1 cellular context compared by ENCODE assay signal in genomic region chr12:48021485-48022179, GRCh38.
TF ChIP-seq lines count a peak whose summit lies in the region.

No MANE protein-coding gene starts in this region.

TF ChIP-seq in HEK293, 187 proteins besides CTCF, POLR2A, EP300 and RAD21 (continued from another document and continues in another):
- no peak for TF ChIP-seq EGR2 (tag by site-specific recombination; IDR thresholded peaks at IDR 0.05; ENCODE audit: low read depth)
- no peak for TF ChIP-seq ZNF169 (tag by site-specific recombination; IDR thresholded peaks at IDR 0.05)
- no peak for TF ChIP-seq ZNF626 (tag by site-specific recombination; IDR thresholded peaks at IDR 0.05)
- TF ChIP-seq, protein P1, sequence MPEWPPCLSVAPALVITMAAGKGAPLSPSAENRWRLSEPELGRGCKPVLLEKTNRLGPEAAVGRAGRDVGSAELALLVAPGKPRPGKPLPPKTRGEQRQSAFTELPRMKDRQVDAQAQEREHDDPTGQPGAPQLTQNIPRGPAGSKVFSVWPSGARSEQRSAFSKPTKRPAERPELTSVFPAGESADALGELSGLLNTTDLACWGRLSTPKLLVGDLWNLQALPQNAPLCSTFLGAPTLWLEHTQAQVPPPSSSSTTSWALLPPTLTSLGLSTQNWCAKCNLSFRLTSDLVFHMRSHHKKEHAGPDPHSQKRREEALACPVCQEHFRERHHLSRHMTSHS (tag by site-specific recombination; IDR thresholded peaks at IDR 0.05) = peak; percentile 72; the same call in 1 of the 2 replicates
- TF ChIP-seq ZNF140 (tag by site-specific recombination; IDR thresholded peaks at IDR 0.05) = no peak
- TF ChIP-seq SETDB1 (IDR thresholded peaks at IDR 0.05; ENCODE audit: insufficient read length, low read length) = no peak
- TF ChIP-seq ZNF423 (tag by site-specific recombination; IDR thresholded peaks at IDR 0.05) = peak; percentile 76
- peak; percentile 99 for TF ChIP-seq ZNF843 (tag by site-specific recombination; IDR thresholded peaks at IDR 0.05)
- peak; percentile 24; the same call in 1 of the 2 replicates for TF ChIP-seq ZBTB20 (tag by site-specific recombination; IDR thresholded peaks at IDR 0.05)
- TF ChIP-seq, protein P2, sequence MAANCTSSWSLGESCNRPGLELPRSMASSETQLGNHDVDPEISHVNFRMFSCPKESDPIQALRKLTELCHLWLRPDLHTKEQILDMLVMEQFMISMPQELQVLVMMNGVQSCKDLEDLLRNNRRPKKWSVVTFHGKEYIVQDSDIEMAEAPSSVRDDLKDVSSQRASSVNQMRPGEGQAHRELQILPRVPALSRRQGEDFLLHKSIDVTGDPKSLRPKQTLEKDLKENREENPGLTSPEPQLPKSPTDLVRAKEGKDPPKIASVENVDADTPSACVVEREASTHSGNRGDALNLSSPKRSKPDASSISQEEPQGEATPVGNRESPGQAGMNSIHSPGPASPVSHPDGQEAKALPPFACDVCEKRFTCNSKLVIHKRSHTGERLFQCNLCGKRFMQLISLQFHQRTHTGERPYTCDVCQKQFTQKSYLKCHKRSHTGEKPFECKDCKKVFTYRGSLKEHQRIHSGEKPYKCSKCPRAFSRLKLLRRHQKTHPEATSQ (tag by site-specific recombination; IDR thresholded peaks at IDR 0.05) = no peak
- TF ChIP-seq ZSCAN30 (tag by site-specific recombination; IDR thresholded peaks at IDR 0.05) = peak; percentile 89
- TF ChIP-seq ZNF433 (tag by site-specific recombination; IDR thresholded peaks at IDR 0.05; ENCODE audit: low read depth) = no peak
- peak; percentile 64; the same call in 1 of the 2 replicates for TF ChIP-seq KLF7 (tag by site-specific recombination; IDR thresholded peaks at IDR 0.05; ENCODE audit: borderline replicate concordance)
- TF ChIP-seq ZNF830 (tag by site-specific recombination; IDR thresholded peaks at IDR 0.05; ENCODE audit: low read depth) = no peak
- no peak for TF ChIP-seq ZNF37A (tag by site-specific recombination; IDR thresholded peaks at IDR 0.05)
- TF ChIP-seq, protein P3, sequence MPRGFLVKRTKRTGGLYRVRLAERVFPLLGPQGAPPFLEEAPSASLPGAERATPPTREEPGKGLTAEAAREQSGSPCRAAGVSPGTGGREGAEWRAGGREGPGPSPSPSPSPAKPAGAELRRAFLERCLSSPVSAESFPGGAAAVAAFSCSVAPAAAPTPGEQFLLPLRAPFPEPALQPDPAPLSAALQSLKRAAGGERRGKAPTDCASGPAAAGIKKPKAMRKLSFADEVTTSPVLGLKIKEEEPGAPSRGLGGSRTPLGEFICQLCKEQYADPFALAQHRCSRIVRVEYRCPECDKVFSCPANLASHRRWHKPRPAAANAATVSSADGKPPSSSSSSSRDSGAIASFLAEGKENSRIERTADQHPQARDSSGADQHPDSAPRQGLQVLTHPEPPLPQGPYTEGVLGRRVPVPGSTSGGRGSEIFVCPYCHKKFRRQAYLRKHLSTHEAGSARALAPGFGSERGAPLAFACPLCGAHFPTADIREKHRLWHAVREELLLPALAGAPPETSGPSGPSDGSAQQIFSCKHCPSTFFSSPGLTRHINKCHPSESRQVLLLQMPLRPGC (tag by site-specific recombination; IDR thresholded peaks at IDR 0.05) = peak; percentile 91
- TF ChIP-seq ZFP41 (tag by site-specific recombination; IDR thresholded peaks at IDR 0.05; ENCODE audit: borderline replicate concordance) = no peak
- peak; percentile 83; the same call in 1 of the 2 replicates for TF ChIP-seq ZFP37 (tag by site-specific recombination; IDR thresholded peaks at IDR 0.05)
- no peak for TF ChIP-seq ZNF274 (IDR thresholded peaks at IDR 0.05; ENCODE audit: low read length)
- no peak for TF ChIP-seq ZNF274 (tag by site-specific recombination; IDR thresholded peaks at IDR 0.05; ENCODE audit: borderline replicate concordance)
- peak; percentile 95 for TF ChIP-seq ZNF324 (tag by site-specific recombination; IDR thresholded peaks at IDR 0.05)
- TF ChIP-seq KLF8 (tag by site-specific recombination; IDR thresholded peaks at IDR 0.05) = peak; percentile 64
- TF ChIP-seq ZNF621 (tag by site-specific recombination; IDR thresholded peaks at IDR 0.05) = no peak
- peak; percentile 99 for TF ChIP-seq FEZF1 (tag by site-specific recombination; IDR thresholded peaks at IDR 0.05)
- TF ChIP-seq ZNF585B (tag by site-specific recombination; IDR thresholded peaks at IDR 0.05) = no peak
- TF ChIP-seq ZNF548 (tag by site-specific recombination; IDR thresholded peaks at IDR 0.05) = no peak
- peak; percentile 67; the same call in 1 of the 2 replicates for TF ChIP-seq ZNF2 (tag by site-specific recombination; IDR thresholded peaks at IDR 0.05)
- TF ChIP-seq ZNF529 (tag by site-specific recombination; IDR thresholded peaks at IDR 0.05; ENCODE audit: insufficient replicate concordance) = no peak
- TF ChIP-seq PRDM6 (tag by site-specific recombination; IDR thresholded peaks at IDR 0.05) = peak; percentile 85
- peak; percentile 93 for TF ChIP-seq HIC1 (tag by site-specific recombination; IDR thresholded peaks at IDR 0.05)
- TF ChIP-seq ZFP69B (tag by site-specific recombination; IDR thresholded peaks at IDR 0.05) = peak; percentile 67
- TF ChIP-seq, protein P4, sequence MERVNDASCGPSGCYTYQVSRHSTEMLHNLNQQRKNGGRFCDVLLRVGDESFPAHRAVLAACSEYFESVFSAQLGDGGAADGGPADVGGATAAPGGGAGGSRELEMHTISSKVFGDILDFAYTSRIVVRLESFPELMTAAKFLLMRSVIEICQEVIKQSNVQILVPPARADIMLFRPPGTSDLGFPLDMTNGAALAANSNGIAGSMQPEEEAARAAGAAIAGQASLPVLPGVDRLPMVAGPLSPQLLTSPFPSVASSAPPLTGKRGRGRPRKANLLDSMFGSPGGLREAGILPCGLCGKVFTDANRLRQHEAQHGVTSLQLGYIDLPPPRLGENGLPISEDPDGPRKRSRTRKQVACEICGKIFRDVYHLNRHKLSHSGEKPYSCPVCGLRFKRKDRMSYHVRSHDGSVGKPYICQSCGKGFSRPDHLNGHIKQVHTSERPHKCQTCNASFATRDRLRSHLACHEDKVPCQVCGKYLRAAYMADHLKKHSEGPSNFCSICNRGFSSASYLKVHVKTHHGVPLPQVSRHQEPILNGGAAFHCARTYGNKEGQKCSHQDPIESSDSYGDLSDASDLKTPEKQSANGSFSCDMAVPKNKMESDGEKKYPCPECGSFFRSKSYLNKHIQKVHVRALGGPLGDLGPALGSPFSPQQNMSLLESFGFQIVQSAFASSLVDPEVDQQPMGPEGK (tag by site-specific recombination; IDR thresholded peaks at IDR 0.05) = peak; percentile 98
- no peak for TF ChIP-seq ZNF785 (tag by site-specific recombination; IDR thresholded peaks at IDR 0.05)
- TF ChIP-seq, protein P5, sequence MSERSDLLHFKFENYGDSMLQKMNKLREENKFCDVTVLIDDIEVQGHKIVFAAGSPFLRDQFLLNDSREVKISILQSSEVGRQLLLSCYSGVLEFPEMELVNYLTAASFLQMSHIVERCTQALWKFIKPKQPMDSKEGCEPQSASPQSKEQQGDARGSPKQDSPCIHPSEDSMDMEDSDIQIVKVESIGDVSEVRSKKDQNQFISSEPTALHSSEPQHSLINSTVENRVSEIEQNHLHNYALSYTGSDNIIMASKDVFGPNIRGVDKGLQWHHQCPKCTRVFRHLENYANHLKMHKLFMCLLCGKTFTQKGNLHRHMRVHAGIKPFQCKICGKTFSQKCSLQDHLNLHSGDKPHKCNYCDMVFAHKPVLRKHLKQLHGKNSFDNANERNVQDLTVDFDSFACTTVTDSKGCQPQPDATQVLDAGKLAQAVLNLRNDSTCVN (tag by site-specific recombination; optimal IDR thresholded peaks at IDR 0.05) = no peak
- TF ChIP-seq ZBTB44 (tag by site-specific recombination; IDR thresholded peaks at IDR 0.05) = peak; percentile 79
- no peak for TF ChIP-seq ZNF658 (tag by site-specific recombination; IDR thresholded peaks at IDR 0.05)
- TF ChIP-seq YY1 (tag by site-specific recombination; IDR thresholded peaks at IDR 0.05) = peak; percentile 88
- TF ChIP-seq ZNF449 (tag by site-specific recombination; IDR thresholded peaks at IDR 0.05) = peak; percentile 75
- TF ChIP-seq, protein P6, sequence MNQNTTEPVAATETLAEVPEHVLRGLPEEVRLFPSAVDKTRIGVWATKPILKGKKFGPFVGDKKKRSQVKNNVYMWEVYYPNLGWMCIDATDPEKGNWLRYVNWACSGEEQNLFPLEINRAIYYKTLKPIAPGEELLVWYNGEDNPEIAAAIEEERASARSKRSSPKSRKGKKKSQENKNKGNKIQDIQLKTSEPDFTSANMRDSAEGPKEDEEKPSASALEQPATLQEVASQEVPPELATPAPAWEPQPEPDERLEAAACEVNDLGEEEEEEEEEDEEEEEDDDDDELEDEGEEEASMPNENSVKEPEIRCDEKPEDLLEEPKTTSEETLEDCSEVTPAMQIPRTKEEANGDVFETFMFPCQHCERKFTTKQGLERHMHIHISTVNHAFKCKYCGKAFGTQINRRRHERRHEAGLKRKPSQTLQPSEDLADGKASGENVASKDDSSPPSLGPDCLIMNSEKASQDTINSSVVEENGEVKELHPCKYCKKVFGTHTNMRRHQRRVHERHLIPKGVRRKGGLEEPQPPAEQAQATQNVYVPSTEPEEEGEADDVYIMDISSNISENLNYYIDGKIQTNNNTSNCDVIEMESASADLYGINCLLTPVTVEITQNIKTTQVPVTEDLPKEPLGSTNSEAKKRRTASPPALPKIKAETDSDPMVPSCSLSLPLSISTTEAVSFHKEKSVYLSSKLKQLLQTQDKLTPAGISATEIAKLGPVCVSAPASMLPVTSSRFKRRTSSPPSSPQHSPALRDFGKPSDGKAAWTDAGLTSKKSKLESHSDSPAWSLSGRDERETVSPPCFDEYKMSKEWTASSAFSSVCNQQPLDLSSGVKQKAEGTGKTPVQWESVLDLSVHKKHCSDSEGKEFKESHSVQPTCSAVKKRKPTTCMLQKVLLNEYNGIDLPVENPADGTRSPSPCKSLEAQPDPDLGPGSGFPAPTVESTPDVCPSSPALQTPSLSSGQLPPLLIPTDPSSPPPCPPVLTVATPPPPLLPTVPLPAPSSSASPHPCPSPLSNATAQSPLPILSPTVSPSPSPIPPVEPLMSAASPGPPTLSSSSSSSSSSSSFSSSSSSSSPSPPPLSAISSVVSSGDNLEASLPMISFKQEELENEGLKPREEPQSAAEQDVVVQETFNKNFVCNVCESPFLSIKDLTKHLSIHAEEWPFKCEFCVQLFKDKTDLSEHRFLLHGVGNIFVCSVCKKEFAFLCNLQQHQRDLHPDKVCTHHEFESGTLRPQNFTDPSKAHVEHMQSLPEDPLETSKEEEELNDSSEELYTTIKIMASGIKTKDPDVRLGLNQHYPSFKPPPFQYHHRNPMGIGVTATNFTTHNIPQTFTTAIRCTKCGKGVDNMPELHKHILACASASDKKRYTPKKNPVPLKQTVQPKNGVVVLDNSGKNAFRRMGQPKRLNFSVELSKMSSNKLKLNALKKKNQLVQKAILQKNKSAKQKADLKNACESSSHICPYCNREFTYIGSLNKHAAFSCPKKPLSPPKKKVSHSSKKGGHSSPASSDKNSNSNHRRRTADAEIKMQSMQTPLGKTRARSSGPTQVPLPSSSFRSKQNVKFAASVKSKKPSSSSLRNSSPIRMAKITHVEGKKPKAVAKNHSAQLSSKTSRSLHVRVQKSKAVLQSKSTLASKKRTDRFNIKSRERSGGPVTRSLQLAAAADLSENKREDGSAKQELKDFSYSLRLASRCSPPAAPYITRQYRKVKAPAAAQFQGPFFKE (tag by site-specific recombination; IDR thresholded peaks at IDR 0.05; ENCODE audit: borderline replicate concordance) = no peak
